10 cellular contexts compared by ENCODE assay signal in the genomic region with DNA sequence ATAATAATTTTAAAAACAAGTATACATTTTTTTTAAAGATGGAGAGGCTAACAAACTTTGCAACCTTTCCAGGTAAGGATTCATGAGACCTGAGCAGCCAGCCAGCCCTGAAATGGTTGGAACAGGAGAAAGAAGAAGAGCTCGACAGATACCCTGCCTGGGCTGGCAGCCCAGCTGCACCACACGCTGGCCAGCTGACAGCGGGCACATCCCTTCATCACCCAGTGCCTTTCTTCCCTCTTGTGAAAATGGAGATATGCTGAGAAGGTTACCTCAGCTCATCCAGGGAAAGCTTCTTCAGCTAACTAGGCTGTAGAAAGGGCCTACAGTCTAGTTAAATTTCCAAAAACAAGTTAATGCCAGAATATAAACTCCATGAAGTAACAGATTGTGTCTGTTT. TPM values are rescaled to one million over a fixed set of nuclear protein-coding genes. Genes with fewer than 3 reads are reported as not detected.
"Had no signal": no experiment of that assay in that cellular context is flagged by ENCODE, and none has a peak within 500 bp of the region (broad histone marks: within the 10 kb centered on the region; RNA-seq: fewer than 3 reads in every experiment).

No MANE protein-coding gene starts in this region.

RNA-seq across cellular contexts. Expression of a gene that starts 12.9 kb away (rescaled TPM):
- total RNA-seq: activated B cell treated with CpG ODN at 0.5 μM for 24 hours; activated CD4-positive, alpha-beta memory T cell treated with anti-CD3 and anti-CD28 coated beads, Interleukin-2, amount 10 ng/mL, durations not matched to agents 7 days and 5 days; activated CD4-positive, alpha-beta T cell treated with anti-CD3 and anti-CD28 coated beads, Interleukin-2, amount 10 ng/mL, durations not matched to agents 7 days and 5 days; activated CD8-positive, alpha-beta memory T cell treated with anti-CD3 and anti-CD28 coated beads, Interleukin-2, amount 10 ng/mL, durations not matched to agents 7 days and 5 days; activated CD8-positive, alpha-beta T cell treated with anti-CD3 and anti-CD28 coated beads, Interleukin-2, amount 10 ng/mL, durations not matched to agents 7 days and 5 days; activated naive CD8-positive, alpha-beta T cell treated with anti-CD3 and anti-CD28 coated beads, Interleukin-2, amount 10 ng/mL, durations not matched to agents 7 days and 5 days; activated T-helper 2 cell treated with anti-CD3 and anti-CD28 coated beads, Interferon-gamma antibody, Interleukin-2, Interleukin-4, amounts not matched to agents 10 μg/mL and 5 μg/mL and 100 μg/mL, durations not matched to agents 14 hours and 24 hours and 36 hours; astrocyte; body of pancreas had no signal
- polyA plus RNA-seq: aorta had no signal
